In genomic region chr10:103807996-103808395, GRCh38 we compare ENCODE assay signal across 20 cellular contexts.
"Had no signal": no experiment of that assay in that cellular context is flagged by ENCODE, and none has a peak within 500 bp of the region (broad histone marks: within the 10 kb centered on the region; RNA-seq: fewer than 3 reads in every experiment).

No MANE protein-coding gene starts in this region.

- ATAC-seq: HepG2, SK-N-SH treated with all-trans-retinoic acid at 6 μM for 48 hours had no signal

- DNase-seq: IMR-90, Karpas-422, KG1, MG63, NCI-H1092, NCI-H1105 treated with DMSO at 0.1 percent for 48 hours, NCI-H1417 treated with DMSO at 0.1 percent for 48 hours, NCI-H146, NCI-H1694 treated with DMSO at 0.1 percent for 48 hours, NCI-H1930, NCI-H2081, NCI-H2107, NCI-H2227 treated with DMSO at 0.1 percent for 48 hours, NCI-H524 treated with DMSO at 0.1 percent for 48 hours, NCI-H774, RPMI8226, SHP77, SJCRH30 had no signal

- H3K27ac ChIP-seq: SJCRH30 had no signal

- H3K4me3 ChIP-seq: MG63, SJCRH30 had no signal

- H3K36me3 ChIP-seq: MG63, SJCRH30 had no signal

- H3K27me3 ChIP-seq: MG63, SJCRH30 had no signal

- H3K9me3 ChIP-seq: MG63, SJCRH30 had no signal
